ENCODE assay signal across 17 cellular contexts in genomic region chr2:8805278-8806045, GRCh38. TPM values are rescaled to one million over a fixed set of nuclear protein-coding genes. Genes with fewer than 3 reads are reported as not detected.
DNase-seq lines count a peak whose midpoint lies in the region; ATAC-seq and TF ChIP-seq lines count a peak whose summit lies in the region.
"Had no signal": no experiment of that assay in that cellular context is flagged by ENCODE, and none has a peak within 500 bp of the region (broad histone marks: within the 10 kb centered on the region; RNA-seq: fewer than 3 reads in every experiment).

No MANE protein-coding gene starts in this region.

- H4K20me1 ChIP-seq in osteoblast (ENCODE audit: insufficient read depth, low read length) = no peaks in the 10 kb centered on the region

- no peak overlapping the region for H2AFZ ChIP-seq in osteoblast (ENCODE audit: low read length)

- no peak for ATAC-seq in GM19395 (IDR thresholded peaks at IDR 0.05; ENCODE audit: unreplicated experiment)
- no peak for ATAC-seq in natural killer cell
- ATAC-seq: left lobe of liver had no signal

- TF ChIP-seq CTCF in HEK293 (tag by site-specific recombination; IDR thresholded peaks at IDR 0.05) = no peak
- TF ChIP-seq CTCF in fibroblast of the aortic adventitia (IDR thresholded peaks at IDR 0.05; ENCODE audit: insufficient read depth, low read length) = no peak
- no peak for TF ChIP-seq CTCF in osteoblast (IDR thresholded peaks at IDR 0.05; ENCODE audit: extremely low read depth, low read depth, low read length)
- TF ChIP-seq CTCF in natural killer cell (IDR thresholded peaks at IDR 0.05) = no peak

- CTCF ChIA-PET in HEK293 (lab: Yijun Ruan, JAX) = interaction anchor here (0.5 to 2.1 kb wide), 3 partner anchors 15 to 337 kb away, joined by 3 to 6 read pairs (median 3); no protein-coding TSS in a partner anchor

- H3K9me3 Mint-ChIP-seq in natural killer cell = no peaks in the 10 kb centered on the region
- H3K9me3 Mint-ChIP-seq: naive B cell; T-helper 1 cell treated with Interleukin-12 subunit alpha and Interleukin-12 subunit beta and Interleukin-4 antibody, amounts not matched to agents 30 μg/mL and 1 μg/mL, for 36 hours had no signal

- no peak overlapping the region for H3K4me3 Mint-ChIP-seq in natural killer cell
- H3K4me3 Mint-ChIP-seq: T-helper 1 cell treated with Interleukin-12 subunit alpha and Interleukin-12 subunit beta and Interleukin-4 antibody, amounts not matched to agents 30 μg/mL and 1 μg/mL, for 36 hours had no signal

- H3K4me2 ChIP-seq in osteoblast (ENCODE audit: insufficient read depth, low read length) = no peak overlapping the region

- H3K36me3 ChIP-seq in HEK293 (ENCODE audit: control insufficient read depth in 2 of 2, insufficient read depth in 1 of 2, low read length in 2 of 2) (peaks cover 8 to 54% of the 10 kb centered on the region in 2 experiments; a peak in 2 of 3 replicates), osteoblast (ENCODE audit: insufficient read depth, low read length) (peaks cover 39% of the 10 kb centered on the region)

- intact Hi-C loops in natural killer cell (cut with micrococcal nuclease) = no loop called here

- no peak overlapping the region for H3K4me3 ChIP-seq in HEK293 (ENCODE audit: low read depth, low read length)
- no peak overlapping the region for H3K4me3 ChIP-seq in fibroblast of the aortic adventitia (ENCODE audit: low read depth, low read length)
- H3K4me3 ChIP-seq in osteoblast (ENCODE audit: insufficient read depth, low read length) = no peak overlapping the region
- H3K4me3 ChIP-seq: transverse colon had no signal

- no peak overlapping the region for H3K27ac Mint-ChIP-seq in natural killer cell
- H3K27ac Mint-ChIP-seq: progenitor cell of endocrine pancreas had no signal

- H3K36me3 Mint-ChIP-seq in natural killer cell = peaks cover 18% of the 10 kb centered on the region

- H3K27ac ChIP-seq in HEK293 (ENCODE audit: extremely low read depth, low read depth, low read length) (peak overlapping the region; percentile 34; the same call in 1 of the 2 replicates), osteoblast (ENCODE audit: low read depth, low read length) (no peak overlapping the region)

- DNase-seq in NCI-H82 (lab: John Stamatoyannopoulos, UW) (peak; percentile 35), NCI-H82 treated with DMSO at 0.1 percent for 48 hours (lab: John Stamatoyannopoulos, UW; ENCODE audit: unreplicated experiment) (no peak), fibroblast of the aortic adventitia (ENCODE audit: low read depth) (peak; percentile 48), osteoblast (ENCODE audit: insufficient read length, low spot score, missing footprints) (peak; percentile 23), NCI-H2107 (lab: John Stamatoyannopoulos, UW) (no peak), natural killer cell (no peak)
- DNase-seq: activated effector memory CD4-positive, alpha-beta T cell treated with Interleukin-2 at 50 U/mL for 16 hours; DND-41; naive B cell; NCI-H345; stimulated activated CD4-positive, alpha-beta T cell treated with anti-CD3 and anti-CD28 coated beads, Interleukin-12 subunit alpha, Interleukin-12 subunit beta, amount 100 ng/mL, for 4 hours; transverse colon had no signal

- no peaks in the 10 kb centered on the region for H3K9me3 ChIP-seq in HEK293 (ENCODE audit: control insufficient read depth, insufficient read depth, low read depth, low read length)
- H3K9me3 ChIP-seq in osteoblast (ENCODE audit: low read depth, low read length) = no peaks in the 10 kb centered on the region
- H3K9me3 ChIP-seq: transverse colon had no signal

- no peaks in the 10 kb centered on the region for H3K27me3 ChIP-seq in osteoblast (ENCODE audit: insufficient read depth, low read length)
- H3K27me3 ChIP-seq: transverse colon had no signal

- no peaks in the 10 kb centered on the region for H3K27me3 Mint-ChIP-seq in natural killer cell (ENCODE audit: low read depth in 2 of 2)
- H3K27me3 Mint-ChIP-seq: naive B cell, progenitor cell of endocrine pancreas had no signal

- POLR2A ChIA-PET in HEK293 (lab: Yijun Ruan, JAX) = no interaction called here

- H3K4me1 ChIP-seq in HEK293 (ENCODE audit: control insufficient read depth, insufficient read depth, low read length) = peaks cover 19% of the 10 kb centered on the region
- H3K4me1 ChIP-seq in osteoblast (ENCODE audit: insufficient read depth, low read length) = peaks cover 10% of the 10 kb centered on the region

- no peaks in the 10 kb centered on the region for H3K4me1 Mint-ChIP-seq in natural killer cell

- H3K79me2 ChIP-seq in osteoblast (ENCODE audit: insufficient read depth, low read length) = no peaks in the 10 kb centered on the region

TF ChIP-seq in HEK293, 187 proteins besides CTCF, POLR2A, EP300 and RAD21:
- TF ChIP-seq PRDM4 (tag by site-specific recombination; IDR thresholded peaks at IDR 0.05) (peak; percentile 96), SCRT2 (tag by site-specific recombination; IDR thresholded peaks at IDR 0.05) (peak; percentile 66), ZXDB (tag by site-specific recombination; IDR thresholded peaks at IDR 0.05) (no peak)

RNA-seq across cellular contexts. Expression of gene KIDINS220, which starts 32.0 kb away (rescaled TPM):
- total RNA-seq in fibroblast of the aortic adventitia (ENCODE audit: low replicate concordance) (89.7 and 118 TPM in 2 replicates), osteoblast (125 and 134 TPM in 2 replicates), natural killer cell (10 to 100 TPM; 54.1 to 84.2 (median 71.5) TPM)

Comparison
In these comparisons a context has a peak if more than half of its experiments do, and no peak if none do; other contexts are left out.
1. DNase-seq: peak in NCI-H82 (single experiment), fibroblast of the aortic adventitia (single experiment) and osteoblast (single experiment); none in NCI-H82 treated with DMSO at 0.1 percent for 48 hours (single experiment), NCI-H2107 (single experiment) and natural killer cell (single experiment).